ENCODE assay signal across 13 cellular contexts in the genomic region with DNA sequence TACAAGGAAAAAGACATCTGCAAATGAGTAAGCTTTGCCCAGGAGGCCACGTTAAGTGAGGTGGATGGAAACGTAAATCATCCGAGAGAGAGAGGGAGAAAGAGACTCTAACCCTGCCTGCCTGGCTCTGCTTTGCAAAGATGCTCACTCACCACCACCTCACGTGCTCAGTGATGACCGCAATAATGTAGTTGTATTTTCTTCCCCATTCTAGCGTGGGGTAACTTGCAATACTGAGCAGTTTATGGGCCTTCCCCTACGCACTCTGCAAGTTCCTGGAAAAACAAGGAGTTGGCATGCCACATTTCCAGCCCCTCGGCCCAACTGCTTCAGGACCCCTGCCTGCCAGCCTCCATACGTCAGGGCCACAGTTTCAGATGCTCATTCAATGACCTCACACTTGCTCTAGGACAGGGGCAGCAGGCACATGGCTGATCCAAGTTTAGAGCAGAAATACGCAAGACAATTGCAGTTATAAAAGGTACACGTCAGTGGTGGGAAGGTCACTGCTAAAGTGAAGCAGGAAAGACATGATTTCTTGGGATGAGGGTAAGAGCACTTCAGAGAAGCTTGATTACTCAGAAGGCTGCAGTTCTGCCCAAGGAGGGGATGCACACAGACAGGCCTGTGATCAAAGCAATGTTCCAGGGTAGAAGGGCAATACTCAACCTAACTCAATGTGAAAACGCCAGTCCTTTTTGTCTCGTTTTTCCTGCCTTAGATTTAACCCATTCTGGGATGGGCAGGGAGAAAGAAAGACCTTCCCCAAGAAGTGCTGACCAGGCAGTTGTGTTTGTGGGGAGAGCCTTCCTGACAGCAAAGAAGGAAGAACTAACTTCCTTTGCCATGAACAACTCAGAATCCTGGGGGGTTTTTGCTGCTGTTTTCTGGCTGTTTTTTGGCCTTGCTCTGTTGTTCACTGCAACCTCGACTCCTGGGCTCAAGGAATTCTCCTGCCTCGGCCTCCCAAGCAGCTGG.
DNase-seq lines count a peak whose midpoint lies in the region; ATAC-seq and TF ChIP-seq lines count a peak whose summit lies in the region.
"Had no signal": no experiment of that assay in that cellular context is flagged by ENCODE, and none has a peak within 500 bp of the region (broad histone marks: within the 10 kb centered on the region; RNA-seq: fewer than 3 reads in every experiment).

No MANE protein-coding gene starts in this region.

- peaks cover 2 to 5% of the 10 kb centered on the region in 2 donors for H3K4me1 ChIP-seq in mucosa of rectum (ENCODE audit: control insufficient read depth in 2 of 2, insufficient read depth in 2 of 2, low read length in 2 of 2)
- no peaks in the 10 kb centered on the region for H3K4me1 ChIP-seq in upper lobe of left lung

- no peaks in the 10 kb centered on the region for H3K36me3 ChIP-seq in mucosa of rectum (ENCODE audit: control insufficient read depth in 2 of 2, insufficient read depth in 2 of 2, low read length in 2 of 2)
- H3K36me3 ChIP-seq in upper lobe of left lung: no peaks in the 10 kb centered on the region
- H3K36me3 ChIP-seq: esophagus squamous epithelium had no signal

- peaks cover 21% of the 10 kb centered on the region for H3K4me1 Mint-ChIP-seq in endothelial cell (ENCODE audit: unreplicated experiment)

- no peaks in the 10 kb centered on the region for H3K9me3 ChIP-seq in mucosa of rectum (ENCODE audit: control insufficient read depth in 2 of 2, low read length in 2 of 2)
- H3K9me3 ChIP-seq in upper lobe of left lung: no peaks in the 10 kb centered on the region
- H3K9me3 ChIP-seq: esophagus squamous epithelium had no signal

- no peak for TF ChIP-seq CTCF in endothelial cell (IDR thresholded peaks at IDR 0.05; ENCODE audit: unreplicated experiment)
- TF ChIP-seq CTCF in upper lobe of left lung (IDR thresholded peaks at IDR 0.05): no peak

- H3K27ac ChIP-seq in mucosa of rectum (ENCODE audit: low read depth in 2 of 2, low read length in 2 of 2): peak overlapping the region; percentile 16 to 61
- H3K27ac ChIP-seq in upper lobe of left lung: peak overlapping the region in 3 of 4 donors; percentile 18 to 69 (median 42)

- TF ChIP-seq EP300 in upper lobe of left lung (IDR thresholded peaks at IDR 0.05): peak in 1 of 4 donors; percentile 1

- H3K4me3 ChIP-seq in mucosa of rectum (ENCODE audit: low read length in 2 of 2): no peak overlapping the region
- H3K4me3 ChIP-seq in upper lobe of left lung: no peak overlapping the region
- H3K4me3 ChIP-seq: coronary artery, esophagus squamous epithelium had no signal

- H3K9ac ChIP-seq in mucosa of rectum (ENCODE audit: low read depth in 1 of 2, low read length in 2 of 2): no peak overlapping the region

- WGBS in upper lobe of left lung, 2 donors: 53 to 59% methylated on average over 15 of the region's 15 CpGs

- H3K36me3 Mint-ChIP-seq in endothelial cell (ENCODE audit: low read depth, unreplicated experiment): no peaks in the 10 kb centered on the region

- ATAC-seq in upper lobe of left lung (ENCODE audit: low FRiP score in 2 of 2): peak; percentile 73 to 82
- no peak for ATAC-seq in HG02840 (IDR thresholded peaks at IDR 0.05; ENCODE audit: low FRiP score, unreplicated experiment)

- H3K27me3 Mint-ChIP-seq in endothelial cell (ENCODE audit: unreplicated experiment): no peaks in the 10 kb centered on the region

- H3K27ac Mint-ChIP-seq in endothelial cell (ENCODE audit: unreplicated experiment): peak overlapping the region; percentile 18

- DNase-seq in SIG-M5 treated with dmso at 0.1 percent for 504 hours (lab: John Stamatoyannopoulos, UW; ENCODE audit: unreplicated experiment): peak; percentile 77
- DNase-seq in SIG-M5 (lab: John Stamatoyannopoulos, UW): no peak
- DNase-seq in endothelial cell (ENCODE audit: low spot score): no peak
- DNase-seq in upper lobe of left lung: peak in 1 of 2 donors; percentile 70
- no peak for DNase-seq in stimulated activated CD4-positive, alpha-beta T cell treated with anti-CD3 and anti-CD28 coated beads, Interleukin-4, amount 100 ng/mL, for 1 hour
- DNase-seq in SK-N-DZ (ENCODE audit: low spot score): no peak
- DNase-seq: 8988T, COR-L47, esophagus squamous epithelium, NCI-H1694 had no signal

- H3K27me3 ChIP-seq in mucosa of rectum (ENCODE audit: control insufficient read depth in 2 of 2, insufficient read depth in 2 of 2, low read length in 2 of 2) (no peaks in the 10 kb centered on the region), upper lobe of left lung (no peaks in the 10 kb centered on the region)
- H3K27me3 ChIP-seq: esophagus squamous epithelium had no signal

- no peak for TF ChIP-seq POLR2A in upper lobe of left lung (IDR thresholded peaks at IDR 0.05)

- no peak overlapping the region for H3K4me3 Mint-ChIP-seq in endothelial cell (ENCODE audit: unreplicated experiment)

- H3K9me3 Mint-ChIP-seq in endothelial cell (ENCODE audit: unreplicated experiment): no peaks in the 10 kb centered on the region
